ENCODE assay signal across 1 cellular context in the genomic region with DNA sequence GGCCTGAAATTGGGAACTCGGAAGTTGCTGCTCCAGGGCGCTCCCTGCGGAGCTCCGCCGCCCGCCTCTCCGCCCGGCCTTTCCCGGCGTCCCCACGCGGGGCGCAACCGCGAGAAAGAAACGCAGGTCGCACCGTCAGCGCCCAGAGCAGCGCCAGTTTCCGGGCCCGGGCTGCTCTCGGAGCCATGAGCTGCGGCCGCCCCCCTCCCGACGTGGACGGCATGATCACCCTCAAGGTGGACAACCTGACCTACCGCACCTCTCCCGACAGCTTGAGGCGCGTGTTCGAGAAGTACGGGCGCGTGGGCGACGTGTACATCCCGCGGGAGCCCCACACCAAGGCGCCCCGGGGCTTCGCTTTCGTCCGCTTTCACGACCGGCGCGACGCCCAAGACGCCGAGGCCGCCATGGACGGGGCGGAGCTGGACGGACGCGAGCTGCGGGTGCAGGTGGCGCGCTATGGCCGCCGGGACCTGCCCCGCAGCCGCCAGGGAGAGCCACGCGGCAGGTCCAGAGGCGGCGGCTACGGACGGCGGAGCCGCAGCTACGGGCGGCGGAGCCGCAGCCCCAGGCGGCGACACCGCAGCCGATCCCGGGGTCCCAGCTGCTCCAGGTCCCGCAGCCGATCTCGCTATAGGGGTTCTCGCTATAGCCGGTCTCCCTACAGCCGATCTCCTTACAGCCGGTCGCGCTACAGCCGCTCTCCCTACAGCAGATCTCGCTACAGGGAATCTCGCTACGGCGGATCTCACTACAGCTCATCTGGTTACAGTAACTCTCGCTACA.
TF ChIP-seq lines count a peak whose summit lies in the region.

No MANE protein-coding gene starts in this region.

TF ChIP-seq in WTC11, 78 proteins besides CTCF, POLR2A, EP300 and RAD21 (continued from another document):
- 0 out of 2 replicates have a peak, but pooled peaks have one; percentile 19 for TF ChIP-seq TEAD1 (CRISPR knock-in tag; IDR thresholded peaks at IDR 0.05)
- no peak for TF ChIP-seq NFYB (CRISPR knock-in tag; conservative IDR thresholded peaks at IDR 0.05; ENCODE audit: low read depth)
- TF ChIP-seq, protein P1, sequence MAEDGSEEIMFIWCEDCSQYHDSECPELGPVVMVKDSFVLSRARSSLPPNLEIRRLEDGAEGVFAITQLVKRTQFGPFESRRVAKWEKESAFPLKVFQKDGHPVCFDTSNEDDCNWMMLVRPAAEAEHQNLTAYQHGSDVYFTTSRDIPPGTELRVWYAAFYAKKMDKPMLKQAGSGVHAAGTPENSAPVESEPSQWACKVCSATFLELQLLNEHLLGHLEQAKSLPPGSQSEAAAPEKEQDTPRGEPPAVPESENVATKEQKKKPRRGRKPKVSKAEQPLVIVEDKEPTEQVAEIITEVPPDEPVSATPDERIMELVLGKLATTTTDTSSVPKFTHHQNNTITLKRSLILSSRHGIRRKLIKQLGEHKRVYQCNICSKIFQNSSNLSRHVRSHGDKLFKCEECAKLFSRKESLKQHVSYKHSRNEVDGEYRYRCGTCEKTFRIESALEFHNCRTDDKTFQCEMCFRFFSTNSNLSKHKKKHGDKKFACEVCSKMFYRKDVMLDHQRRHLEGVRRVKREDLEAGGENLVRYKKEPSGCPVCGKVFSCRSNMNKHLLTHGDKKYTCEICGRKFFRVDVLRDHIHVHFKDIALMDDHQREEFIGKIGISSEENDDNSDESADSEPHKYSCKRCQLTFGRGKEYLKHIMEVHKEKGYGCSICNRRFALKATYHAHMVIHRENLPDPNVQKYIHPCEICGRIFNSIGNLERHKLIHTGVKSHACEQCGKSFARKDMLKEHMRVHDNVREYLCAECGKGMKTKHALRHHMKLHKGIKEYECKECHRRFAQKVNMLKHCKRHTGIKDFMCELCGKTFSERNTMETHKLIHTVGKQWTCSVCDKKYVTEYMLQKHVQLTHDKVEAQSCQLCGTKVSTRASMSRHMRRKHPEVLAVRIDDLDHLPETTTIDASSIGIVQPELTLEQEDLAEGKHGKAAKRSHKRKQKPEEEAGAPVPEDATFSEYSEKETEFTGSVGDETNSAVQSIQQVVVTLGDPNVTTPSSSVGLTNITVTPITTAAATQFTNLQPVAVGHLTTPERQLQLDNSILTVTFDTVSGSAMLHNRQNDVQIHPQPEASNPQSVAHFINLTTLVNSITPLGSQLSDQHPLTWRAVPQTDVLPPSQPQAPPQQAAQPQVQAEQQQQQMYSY (CRISPR knock-in tag; IDR thresholded peaks at IDR 0.05) = no peak
- no peak for TF ChIP-seq KAT7 (CRISPR knock-in tag; IDR thresholded peaks at IDR 0.05; ENCODE audit: borderline replicate concordance)
- TF ChIP-seq FOXP1 (CRISPR knock-in tag; IDR thresholded peaks at IDR 0.05; ENCODE audit: borderline replicate concordance) = peak; percentile 86
- no peak for TF ChIP-seq IRF2 (CRISPR knock-in tag; IDR thresholded peaks at IDR 0.05; ENCODE audit: borderline replicate concordance, low read depth)
- TF ChIP-seq, protein P2, sequence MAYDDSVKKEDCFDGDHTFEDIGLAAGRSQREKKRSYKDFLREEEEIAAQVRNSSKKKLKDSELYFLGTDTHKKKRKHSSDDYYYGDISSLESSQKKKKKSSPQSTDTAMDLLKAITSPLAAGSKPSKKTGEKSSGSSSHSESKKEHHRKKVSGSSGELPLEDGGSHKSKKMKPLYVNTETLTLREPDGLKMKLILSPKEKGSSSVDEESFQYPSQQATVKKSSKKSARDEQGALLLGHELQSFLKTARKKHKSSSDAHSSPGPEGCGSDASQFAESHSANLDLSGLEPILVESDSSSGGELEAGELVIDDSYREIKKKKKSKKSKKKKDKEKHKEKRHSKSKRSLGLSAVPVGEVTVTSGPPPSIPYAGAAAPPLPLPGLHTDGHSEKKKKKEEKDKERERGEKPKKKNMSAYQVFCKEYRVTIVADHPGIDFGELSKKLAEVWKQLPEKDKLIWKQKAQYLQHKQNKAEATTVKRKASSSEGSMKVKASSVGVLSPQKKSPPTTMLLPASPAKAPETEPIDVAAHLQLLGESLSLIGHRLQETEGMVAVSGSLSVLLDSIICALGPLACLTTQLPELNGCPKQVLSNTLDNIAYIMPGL (CRISPR knock-in tag; IDR thresholded peaks at IDR 0.05) = peak; percentile 52; the same call in 1 of the 2 replicates
- TF ChIP-seq, protein P3, sequence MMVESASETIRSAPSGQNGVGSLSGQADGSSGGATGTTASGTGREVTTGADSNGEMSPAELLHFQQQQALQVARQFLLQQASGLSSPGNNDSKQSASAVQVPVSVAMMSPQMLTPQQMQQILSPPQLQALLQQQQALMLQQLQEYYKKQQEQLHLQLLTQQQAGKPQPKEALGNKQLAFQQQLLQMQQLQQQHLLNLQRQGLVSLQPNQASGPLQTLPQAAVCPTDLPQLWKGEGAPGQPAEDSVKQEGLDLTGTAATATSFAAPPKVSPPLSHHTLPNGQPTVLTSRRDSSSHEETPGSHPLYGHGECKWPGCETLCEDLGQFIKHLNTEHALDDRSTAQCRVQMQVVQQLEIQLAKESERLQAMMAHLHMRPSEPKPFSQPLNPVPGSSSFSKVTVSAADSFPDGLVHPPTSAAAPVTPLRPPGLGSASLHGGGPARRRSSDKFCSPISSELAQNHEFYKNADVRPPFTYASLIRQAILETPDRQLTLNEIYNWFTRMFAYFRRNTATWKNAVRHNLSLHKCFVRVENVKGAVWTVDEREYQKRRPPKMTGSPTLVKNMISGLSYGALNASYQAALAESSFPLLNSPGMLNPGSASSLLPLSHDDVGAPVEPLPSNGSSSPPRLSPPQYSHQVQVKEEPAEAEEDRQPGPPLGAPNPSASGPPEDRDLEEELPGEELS (CRISPR knock-in tag; IDR thresholded peaks at IDR 0.05) = peak; percentile 44; the same call in 1 of the 2 replicates
- no peak for TF ChIP-seq PRRX2 (CRISPR knock-in tag; IDR thresholded peaks at IDR 0.05)
- TF ChIP-seq, protein P4, sequence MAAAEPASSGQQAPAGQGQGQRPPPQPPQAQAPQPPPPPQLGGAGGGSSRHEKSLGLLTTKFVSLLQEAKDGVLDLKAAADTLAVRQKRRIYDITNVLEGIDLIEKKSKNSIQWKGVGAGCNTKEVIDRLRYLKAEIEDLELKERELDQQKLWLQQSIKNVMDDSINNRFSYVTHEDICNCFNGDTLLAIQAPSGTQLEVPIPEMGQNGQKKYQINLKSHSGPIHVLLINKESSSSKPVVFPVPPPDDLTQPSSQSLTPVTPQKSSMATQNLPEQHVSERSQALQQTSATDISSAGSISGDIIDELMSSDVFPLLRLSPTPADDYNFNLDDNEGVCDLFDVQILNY (CRISPR knock-in tag; IDR thresholded peaks at IDR 0.05) = peak; percentile 44; the same call in 1 of the 2 replicates
- TF ChIP-seq, protein P5, sequence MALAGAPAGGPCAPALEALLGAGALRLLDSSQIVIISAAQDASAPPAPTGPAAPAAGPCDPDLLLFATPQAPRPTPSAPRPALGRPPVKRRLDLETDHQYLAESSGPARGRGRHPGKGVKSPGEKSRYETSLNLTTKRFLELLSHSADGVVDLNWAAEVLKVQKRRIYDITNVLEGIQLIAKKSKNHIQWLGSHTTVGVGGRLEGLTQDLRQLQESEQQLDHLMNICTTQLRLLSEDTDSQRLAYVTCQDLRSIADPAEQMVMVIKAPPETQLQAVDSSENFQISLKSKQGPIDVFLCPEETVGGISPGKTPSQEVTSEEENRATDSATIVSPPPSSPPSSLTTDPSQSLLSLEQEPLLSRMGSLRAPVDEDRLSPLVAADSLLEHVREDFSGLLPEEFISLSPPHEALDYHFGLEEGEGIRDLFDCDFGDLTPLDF (CRISPR knock-in tag; IDR thresholded peaks at IDR 0.05) = no peak
- 0 out of 2 replicates have a peak, but pooled peaks have one; percentile 32 for TF ChIP-seq TCF7 (CRISPR knock-in tag; IDR thresholded peaks at IDR 0.05; ENCODE audit: low read depth)
- TF ChIP-seq ZNF138 (CRISPR knock-in tag; conservative IDR thresholded peaks at IDR 0.05) = peak; percentile 86; the same call in 1 of the 2 replicates
- TF ChIP-seq MYBL2 (CRISPR knock-in tag; IDR thresholded peaks at IDR 0.05) = peak; percentile 83
- TF ChIP-seq EMX1 (CRISPR knock-in tag; IDR thresholded peaks at IDR 0.05) = no peak
- TF ChIP-seq, protein P6, sequence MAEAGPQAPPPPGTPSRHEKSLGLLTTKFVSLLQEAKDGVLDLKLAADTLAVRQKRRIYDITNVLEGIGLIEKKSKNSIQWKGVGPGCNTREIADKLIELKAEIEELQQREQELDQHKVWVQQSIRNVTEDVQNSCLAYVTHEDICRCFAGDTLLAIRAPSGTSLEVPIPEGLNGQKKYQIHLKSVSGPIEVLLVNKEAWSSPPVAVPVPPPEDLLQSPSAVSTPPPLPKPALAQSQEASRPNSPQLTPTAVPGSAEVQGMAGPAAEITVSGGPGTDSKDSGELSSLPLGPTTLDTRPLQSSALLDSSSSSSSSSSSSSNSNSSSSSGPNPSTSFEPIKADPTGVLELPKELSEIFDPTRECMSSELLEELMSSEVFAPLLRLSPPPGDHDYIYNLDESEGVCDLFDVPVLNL (CRISPR knock-in tag; IDR thresholded peaks at IDR 0.05; ENCODE audit: borderline replicate concordance, low read depth) = peak; percentile 25; the same call in 1 of the 2 replicates
